Comparison of ENCODE assay signal across 15 cellular contexts in genomic region chr3:67329358-67329757, GRCh38.
DNase-seq lines count a peak whose midpoint lies in the region; ATAC-seq and TF ChIP-seq lines count a peak whose summit lies in the region.
"Had no signal": no experiment of that assay in that cellular context is flagged by ENCODE, and none has a peak within 500 bp of the region (broad histone marks: within the 10 kb centered on the region; RNA-seq: fewer than 3 reads in every experiment).

No MANE protein-coding gene starts in this region.

- TF ChIP-seq CTCF in epithelial cell of esophagus (IDR thresholded peaks at IDR 0.05; ENCODE audit: insufficient read depth, low read depth, low read length, missing control alignments) (no peak), type B pancreatic cell (conservative IDR thresholded peaks at IDR 0.05) (no peak), spleen (IDR thresholded peaks at IDR 0.05 in 8 of 11, conservative IDR thresholded peaks at IDR 0.05 in 3 of 11) (no peak)

- H3K4me1 ChIP-seq in spleen = no peaks in the 10 kb centered on the region

- no peaks in the 10 kb centered on the region for H3K36me3 ChIP-seq in spleen
- H3K36me3 ChIP-seq: ovary had no signal

- intact Hi-C loops in spleen (cut with DNase I; ENCODE audit: low total_unique reads) = no loop called here

- H3K9me3 ChIP-seq in spleen = no peaks in the 10 kb centered on the region
- H3K9me3 ChIP-seq: ovary had no signal

- peak; percentile 64 for ATAC-seq in HG03442 (IDR thresholded peaks at IDR 0.05; ENCODE audit: unreplicated experiment)
- ATAC-seq: T-cell had no signal

- no peak overlapping the region for H3K4me3 Mint-ChIP-seq in type B pancreatic cell
- H3K4me3 Mint-ChIP-seq: T-cell had no signal

- peak overlapping the region; percentile 42 for H3K27ac Mint-ChIP-seq in type B pancreatic cell
- H3K27ac Mint-ChIP-seq: T-cell had no signal

- H3K4me1 Mint-ChIP-seq in type B pancreatic cell (ENCODE audit: unreplicated experiment) = peaks cover 4% of the 10 kb centered on the region

- no peaks in the 10 kb centered on the region for H3K36me3 Mint-ChIP-seq in type B pancreatic cell

- DNase-seq in stimulated activated CD4-positive, alpha-beta T cell treated with anti-CD3 and anti-CD28 coated beads, Interleukin-15, amount 100 ng/mL, for 48 hours (ENCODE audit: low read depth in 2 of 2) = peak; percentile 10 to 51
- DNase-seq in stimulated activated CD4-positive, alpha-beta T cell treated with anti-CD3 and anti-CD28 coated beads, Interleukin-4, amount 100 ng/mL, for 1 hour = no peak
- peak; percentile 1 for DNase-seq in epithelial cell of esophagus (ENCODE audit: low read depth)
- DNase-seq in type B pancreatic cell (ENCODE audit: extremely low spot score, unreplicated experiment) = no peak
- DNase-seq in spleen = no peak
- no peak for DNase-seq in HuH-7.5 (ENCODE audit: low spot score)
- no peak for DNase-seq in NCI-H2081 treated with DMSO at 0.1 percent for 48 hours (lab: John Stamatoyannopoulos, UW)
- DNase-seq: cortex of kidney, foreskin melanocyte, GF-D8, NCI-H1048, NCI-H774, ovary, T-cell had no signal

- H3K9me3 Mint-ChIP-seq in type B pancreatic cell = no peaks in the 10 kb centered on the region

- H3K27me3 ChIP-seq in spleen (replicated peaks in 1 of 7) = no peaks in the 10 kb centered on the region
- H3K27me3 ChIP-seq: ovary had no signal

- no peaks in the 10 kb centered on the region for H3K27me3 Mint-ChIP-seq in type B pancreatic cell

- WGBS in spleen, 5 donors = 57 to 76% (median 67%) methylated on average over 2 of the region's 2 CpGs

- no peak overlapping the region for H3K27ac ChIP-seq in spleen
- H3K27ac ChIP-seq: ovary had no signal

- no peak for TF ChIP-seq POLR2A in spleen (IDR thresholded peaks at IDR 0.05)

- H3K4me3 ChIP-seq in epithelial cell of esophagus (ENCODE audit: low read length) = no peak overlapping the region
- H3K4me3 ChIP-seq in spleen = no peak overlapping the region
- H3K4me3 ChIP-seq: ovary had no signal

Comparison
In these comparisons a context has a peak if more than half of its experiments do, and no peak if none do; other contexts are left out.
1. DNase-seq: peak in stimulated activated CD4-positive, alpha-beta T cell treated with anti-CD3 and anti-CD28 coated beads, Interleukin-15, amount 100 ng/mL, for 48 hours (2 of 2) and epithelial cell of esophagus (single experiment); none in stimulated activated CD4-positive, alpha-beta T cell treated with anti-CD3 and anti-CD28 coated beads, Interleukin-4, amount 100 ng/mL, for 1 hour (single experiment), type B pancreatic cell (single experiment), spleen (single experiment), HuH-7.5 (single experiment) and NCI-H2081 treated with DMSO at 0.1 percent for 48 hours (single experiment).